In the genomic region with DNA sequence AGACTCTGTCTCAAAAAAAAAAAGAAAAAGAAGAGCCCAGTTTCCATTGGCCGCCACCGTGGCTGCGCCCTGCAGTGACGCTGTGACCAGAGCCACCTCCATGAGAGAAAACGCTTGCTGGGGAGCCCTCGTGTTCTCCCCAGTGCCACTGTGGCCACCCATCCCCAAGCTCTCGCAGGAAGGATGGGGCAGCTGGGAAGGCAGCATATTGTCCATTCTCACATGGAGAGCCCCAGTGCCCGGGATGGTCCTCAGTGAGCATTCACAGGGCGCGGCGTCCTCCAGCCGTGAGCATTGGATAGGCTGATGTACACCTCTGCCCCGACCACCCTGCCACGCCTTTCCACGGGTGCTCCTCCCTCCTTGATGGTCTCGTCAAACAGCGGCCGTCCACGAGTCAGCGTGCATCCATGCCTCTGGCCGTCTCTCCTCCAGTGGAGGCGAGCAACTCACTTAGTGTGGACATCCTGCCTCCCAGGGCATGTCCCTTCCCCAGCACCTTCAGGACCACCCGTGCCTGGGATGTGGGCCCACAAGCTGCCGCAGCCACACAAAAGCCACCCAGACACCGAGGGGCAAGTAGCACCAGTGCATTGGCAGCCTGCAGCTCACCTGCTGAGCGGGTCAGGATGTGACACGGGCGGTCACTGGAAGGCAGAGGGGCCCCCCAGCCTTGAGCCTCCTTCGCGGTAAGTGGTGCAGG, we compare ENCODE assay signal across 28 cellular contexts. TPM values are rescaled to one million over a fixed set of nuclear protein-coding genes. Genes with fewer than 3 reads are reported as not detected.
"Had no signal": no experiment of that assay in that cellular context is flagged by ENCODE, and none has a peak within 500 bp of the region (broad histone marks: within the 10 kb centered on the region; RNA-seq: fewer than 3 reads in every experiment).

No MANE protein-coding gene starts in this region.

- H3K9me3 Mint-ChIP-seq: activated T-helper 17 cell treated with anti-CD3 and anti-CD28 coated beads, Interleukin-2, amount 50 U/mL, for 72 hours; immature natural killer cell; naive thymus-derived CD4-positive, alpha-beta T cell; stimulated activated effector memory CD8-positive, alpha-beta T cell treated with anti-CD3 and anti-CD28 coated beads, Interleukin-12 subunit alpha, Interleukin-12 subunit beta, amount 100 ng/mL, for 72 hours; stimulated activated naive CD8-positive, alpha-beta T cell treated with anti-CD3 and anti-CD28 coated beads, Interleukin-15, amount 100 ng/mL, for 72 hours; T-cell; T-helper 2 cell treated with Interferon-gamma antibody and Interleukin-4, amounts not matched to agents 5 μg/mL and 100 μg/mL, for 36 hours had no signal

- H3K9me3 ChIP-seq: neutrophil, ovary, prostate gland, right lobe of liver, suprapubic skin, transverse colon had no signal

- H3K4me1 ChIP-seq: prostate gland, suprapubic skin had no signal

- H3K4me3 Mint-ChIP-seq: activated T-helper 17 cell treated with anti-CD3 and anti-CD28 coated beads, Interleukin-2, amount 50 U/mL, for 72 hours; immature natural killer cell; naive thymus-derived CD4-positive, alpha-beta T cell; stimulated activated effector memory CD8-positive, alpha-beta T cell treated with anti-CD3 and anti-CD28 coated beads, Interleukin-12 subunit alpha, Interleukin-12 subunit beta, amount 100 ng/mL, for 72 hours; stimulated activated naive CD8-positive, alpha-beta T cell treated with anti-CD3 and anti-CD28 coated beads, Interleukin-15, amount 100 ng/mL, for 72 hours; T-cell; T-helper 2 cell treated with Interferon-gamma antibody and Interleukin-4, amounts not matched to agents 5 μg/mL and 100 μg/mL, for 36 hours had no signal

- H3K27me3 ChIP-seq: hepatocyte, neutrophil, ovary, right lobe of liver had no signal

- H3K36me3 ChIP-seq: neutrophil, ovary, prostate gland, right lobe of liver, suprapubic skin, transverse colon, WERI-Rb-1 had no signal

- H3K36me3 Mint-ChIP-seq: immature natural killer cell; naive thymus-derived CD4-positive, alpha-beta T cell; stimulated activated effector memory CD8-positive, alpha-beta T cell treated with anti-CD3 and anti-CD28 coated beads, Interleukin-12 subunit alpha, Interleukin-12 subunit beta, amount 100 ng/mL, for 72 hours; T-cell had no signal

- ATAC-seq: activated T-helper 17 cell treated with anti-CD3 and anti-CD28 coated beads, Interleukin-2, amount 50 U/mL, for 72 hours; naive thymus-derived CD4-positive, alpha-beta T cell; stimulated activated effector memory CD8-positive, alpha-beta T cell treated with anti-CD3 and anti-CD28 coated beads, Interleukin-12 subunit alpha, Interleukin-12 subunit beta, amount 100 ng/mL, for 72 hours; stimulated activated naive CD8-positive, alpha-beta T cell treated with anti-CD3 and anti-CD28 coated beads, Interleukin-15, amount 100 ng/mL, for 72 hours; T-cell had no signal

- H3K27ac Mint-ChIP-seq: activated T-helper 17 cell treated with anti-CD3 and anti-CD28 coated beads, Interleukin-2, amount 50 U/mL, for 72 hours; immature natural killer cell; naive thymus-derived CD4-positive, alpha-beta T cell; stimulated activated effector memory CD8-positive, alpha-beta T cell treated with anti-CD3 and anti-CD28 coated beads, Interleukin-12 subunit alpha, Interleukin-12 subunit beta, amount 100 ng/mL, for 72 hours; stimulated activated naive CD8-positive, alpha-beta T cell treated with anti-CD3 and anti-CD28 coated beads, Interleukin-15, amount 100 ng/mL, for 72 hours; T-cell; T-helper 2 cell treated with Interferon-gamma antibody and Interleukin-4, amounts not matched to agents 5 μg/mL and 100 μg/mL, for 36 hours had no signal

- H3K27me3 Mint-ChIP-seq: activated T-helper 17 cell treated with anti-CD3 and anti-CD28 coated beads, Interleukin-2, amount 50 U/mL, for 72 hours; T-cell had no signal

- H3K27ac ChIP-seq: hepatocyte, neutrophil, ovary, prostate gland, right lobe of liver, suprapubic skin, transverse colon, WERI-Rb-1 had no signal

- DNase-seq: activated CD4-positive, alpha-beta T cell treated with anti-CD3 and anti-CD28 coated beads for 1 hour; activated CD4-positive, alpha-beta T cell treated with anti-CD3 and anti-CD28 coated beads, Interleukin-2, amount 50 U/mL, for 1 hour; activated T-cell treated with anti-CD3 and anti-CD28 coated beads, Interleukin-2, amount 50 U/mL, for 1 hour; amygdala; foreskin fibroblast; immature natural killer cell; kidney glomerular epithelial cell; mesenchymal stem cell; ovary; small intestine; stimulated activated CD4-positive, alpha-beta T cell treated with anti-CD3 and anti-CD28 coated beads, Interleukin-2, amount 100 ng/mL, for 24 hours; stimulated activated naive CD8-positive, alpha-beta T cell treated with anti-CD3 and anti-CD28 coated beads, Interleukin-15, amount 100 ng/mL, for 72 hours; T-cell; transverse colon; WERI-Rb-1 had no signal

- H3K4me3 ChIP-seq: hepatocyte, ovary, prostate gland, right lobe of liver, suprapubic skin, transverse colon had no signal

RNA-seq across cellular contexts. Expression of a gene that starts 23.4 kb away (rescaled TPM):
- total RNA-seq: activated T-helper 17 cell treated with anti-CD3 and anti-CD28 coated beads, Interleukin-2, amount 50 U/mL, for 72 hours; epithelial cell of proximal tubule; fibroblast of lung; lower leg skin; naive thymus-derived CD4-positive, alpha-beta T cell had no signal
- polyA plus RNA-seq: fibroblast of lung; immature natural killer cell; naive thymus-derived CD4-positive, alpha-beta T cell; ovary had no signal

RNA-seq across cellular contexts. Expression of a gene that starts 47.2 kb away (rescaled TPM):
- total RNA-seq: activated T-helper 17 cell treated with anti-CD3 and anti-CD28 coated beads, Interleukin-2, amount 50 U/mL, for 72 hours; cerebellum; epithelial cell of proximal tubule; fibroblast of lung; hepatocyte; lower leg skin; naive thymus-derived CD4-positive, alpha-beta T cell; ovary; prostate gland; right lobe of liver; suprapubic skin; T-cell; transverse colon had no signal
- polyA plus RNA-seq: fibroblast of lung; immature natural killer cell; naive thymus-derived CD4-positive, alpha-beta T cell; ovary had no signal
